ENCODE assay signal across 10 cellular contexts in the genomic region with DNA sequence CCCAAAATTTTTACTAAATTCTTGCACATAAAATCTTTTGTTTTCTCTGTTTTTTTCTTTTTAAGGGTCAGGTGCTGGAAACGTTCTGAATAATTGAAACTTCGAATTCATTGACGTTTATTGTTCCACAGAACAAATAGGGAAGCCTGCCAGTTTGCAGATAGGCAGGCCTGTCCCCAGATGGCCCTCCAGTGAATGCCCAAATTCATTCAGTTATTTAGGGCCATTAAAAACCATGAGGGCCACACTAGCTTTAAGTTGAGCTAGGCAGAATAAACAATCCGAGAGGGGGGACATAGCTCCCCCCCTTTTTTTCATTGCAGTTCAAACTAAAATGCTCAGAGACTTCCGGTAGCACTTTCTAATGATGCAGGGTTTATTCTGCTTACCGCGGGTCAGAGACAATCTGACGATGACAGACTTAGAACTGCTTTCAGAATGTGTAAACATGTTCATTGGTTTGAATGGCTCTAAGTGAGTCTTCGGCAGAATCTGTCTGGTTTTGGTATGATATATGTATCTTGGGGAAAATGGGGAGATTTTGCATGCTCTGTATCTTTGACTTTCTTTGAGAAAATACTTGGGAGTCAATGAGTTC.
DNase-seq lines count a peak whose midpoint lies in the region; ATAC-seq and TF ChIP-seq lines count a peak whose summit lies in the region.
"Had no signal": no experiment of that assay in that cellular context is flagged by ENCODE, and none has a peak within 500 bp of the region (broad histone marks: within the 10 kb centered on the region; RNA-seq: fewer than 3 reads in every experiment).

No MANE protein-coding gene starts in this region.

- H3K27me3 Mint-ChIP-seq in activated T-cell treated with anti-CD3 and anti-CD28 coated beads, Interleukin-2, amount 50 U/mL, for 4 hours (ENCODE audit: low read depth): no peaks in the 10 kb centered on the region
- peaks cover 3% of the 10 kb centered on the region for H3K27me3 Mint-ChIP-seq in activated CD4-positive, alpha-beta memory T cell treated with anti-CD3 and anti-CD28 coated beads, Interleukin-2, amount 10 ng/mL, durations not matched to agents 7 days and 5 days
- peaks cover 4% of the 10 kb centered on the region for H3K27me3 Mint-ChIP-seq in endothelial cell (ENCODE audit: unreplicated experiment)

- TF ChIP-seq EP300 in stomach (IDR thresholded peaks at IDR 0.05): no peak

- no peaks in the 10 kb centered on the region for H3K27me3 ChIP-seq in layer of hippocampus (ENCODE audit: control insufficient read depth, insufficient read depth, low read length)
- H3K27me3 ChIP-seq in stomach: no peaks in the 10 kb centered on the region

- H3K27ac Mint-ChIP-seq in activated CD4-positive, alpha-beta memory T cell treated with anti-CD3 and anti-CD28 coated beads, Interleukin-2, amount 10 ng/mL, durations not matched to agents 7 days and 5 days: peak overlapping the region; percentile 62
- no peak overlapping the region for H3K27ac Mint-ChIP-seq in endothelial cell (ENCODE audit: unreplicated experiment)
- H3K27ac Mint-ChIP-seq: B cell had no signal

- H3K4me1 ChIP-seq in stomach: peaks cover 68 to 100% (median 94%) of the 10 kb centered on the region in 4 donors

- ATAC-seq in activated T-cell treated with anti-CD3 and anti-CD28 coated beads, Interleukin-2, amount 50 U/mL, for 4 hours: peak; percentile 90

- peaks cover 27% of the 10 kb centered on the region for H3K4me1 Mint-ChIP-seq in activated T-cell treated with anti-CD3 and anti-CD28 coated beads, Interleukin-2, amount 50 U/mL, for 4 hours (ENCODE audit: low read depth)
- peaks cover 23% of the 10 kb centered on the region for H3K4me1 Mint-ChIP-seq in activated CD4-positive, alpha-beta memory T cell treated with anti-CD3 and anti-CD28 coated beads, Interleukin-2, amount 10 ng/mL, durations not matched to agents 7 days and 5 days
- peaks cover 15% of the 10 kb centered on the region for H3K4me1 Mint-ChIP-seq in endothelial cell (ENCODE audit: unreplicated experiment)

- H3K4me3 Mint-ChIP-seq in activated T-cell treated with anti-CD3 and anti-CD28 coated beads, Interleukin-2, amount 50 U/mL, for 4 hours: no peak overlapping the region
- peak overlapping the region; percentile 6 for H3K4me3 Mint-ChIP-seq in activated CD4-positive, alpha-beta memory T cell treated with anti-CD3 and anti-CD28 coated beads, Interleukin-2, amount 10 ng/mL, durations not matched to agents 7 days and 5 days
- no peak overlapping the region for H3K4me3 Mint-ChIP-seq in endothelial cell (ENCODE audit: unreplicated experiment)
- H3K4me3 Mint-ChIP-seq: B cell had no signal

- H3K9me3 ChIP-seq in stomach: no peaks in the 10 kb centered on the region

- TF ChIP-seq POLR2A in stomach (IDR thresholded peaks at IDR 0.05): no peak

- no peaks in the 10 kb centered on the region for H3K9me3 Mint-ChIP-seq in activated T-cell treated with anti-CD3 and anti-CD28 coated beads, Interleukin-2, amount 50 U/mL, for 4 hours
- no peaks in the 10 kb centered on the region for H3K9me3 Mint-ChIP-seq in activated CD4-positive, alpha-beta memory T cell treated with anti-CD3 and anti-CD28 coated beads, Interleukin-2, amount 10 ng/mL, durations not matched to agents 7 days and 5 days
- no peaks in the 10 kb centered on the region for H3K9me3 Mint-ChIP-seq in endothelial cell (ENCODE audit: unreplicated experiment)

- DNase-seq in activated T-cell treated with anti-CD3 and anti-CD28 coated beads, Interleukin-2, amount 50 U/mL, for 4 hours: no peak
- no peak for DNase-seq in activated T-cell treated with anti-CD3 and anti-CD28 coated beads, Interleukin-2, amount 50 U/mL, for 1 hour
- peak; percentile 25 for DNase-seq in activated CD4-positive, alpha-beta memory T cell treated with anti-CD3 and anti-CD28 coated beads, Interleukin-2, amount 10 ng/mL, durations not matched to agents 7 days and 5 days
- DNase-seq in stomach (no peak), endothelial cell (ENCODE audit: low spot score) (no peak), NCI-H2196 (lab: John Stamatoyannopoulos, UW; ENCODE audit: unreplicated experiment) (no peak), iPS-NIHi7 (ENCODE audit: extremely low spot score) (no peak)
- DNase-seq: mammary epithelial cell had no signal

- H3K27ac ChIP-seq in layer of hippocampus (ENCODE audit: low read depth, low read length): peak overlapping the region; percentile 14
- peak overlapping the region in 4 of 5 donors; percentile 3 to 99 (median 42) for H3K27ac ChIP-seq in stomach

- CTCF ChIA-PET in activated CD4-positive, alpha-beta memory T cell treated with anti-CD3 and anti-CD28 coated beads, Interleukin-2, amount 10 ng/mL, durations not matched to agents 7 days and 5 days (lab: Charles Lee): no interaction called here

- POLR2A ChIA-PET in activated CD4-positive, alpha-beta memory T cell treated with anti-CD3 and anti-CD28 coated beads, Interleukin-2, amount 10 ng/mL, durations not matched to agents 7 days and 5 days (lab: Charles Lee): no interaction called here

- H3K4me3 ChIP-seq in stomach: peak overlapping the region in 1 of 4 donors; percentile 18

- H3K36me3 Mint-ChIP-seq in activated T-cell treated with anti-CD3 and anti-CD28 coated beads, Interleukin-2, amount 50 U/mL, for 4 hours (ENCODE audit: insufficient read depth): no peaks in the 10 kb centered on the region
- H3K36me3 Mint-ChIP-seq in activated CD4-positive, alpha-beta memory T cell treated with anti-CD3 and anti-CD28 coated beads, Interleukin-2, amount 10 ng/mL, durations not matched to agents 7 days and 5 days (ENCODE audit: low read depth): peaks cover 4% of the 10 kb centered on the region
- no peaks in the 10 kb centered on the region for H3K36me3 Mint-ChIP-seq in endothelial cell (ENCODE audit: low read depth, unreplicated experiment)

- TF ChIP-seq CTCF in stomach (IDR thresholded peaks at IDR 0.05) (no peak), endothelial cell (IDR thresholded peaks at IDR 0.05; ENCODE audit: unreplicated experiment) (no peak)

- WGBS in stomach, 5 donors: 15 to 29% (median 21%) methylated on average over 9 of the region's 9 CpGs

- intact Hi-C loops in stomach (cut with DNase I; ENCODE audit: low total_unique reads): loop anchor here (10.0 kb wide), 1 partner anchor 47 kb away; no protein-coding TSS in a partner anchor

- H3K36me3 ChIP-seq in stomach: peaks cover 8 to 33% (median 22%) of the 10 kb centered on the region in 4 donors
